11 cellular contexts compared by ENCODE assay signal in the genomic region with DNA sequence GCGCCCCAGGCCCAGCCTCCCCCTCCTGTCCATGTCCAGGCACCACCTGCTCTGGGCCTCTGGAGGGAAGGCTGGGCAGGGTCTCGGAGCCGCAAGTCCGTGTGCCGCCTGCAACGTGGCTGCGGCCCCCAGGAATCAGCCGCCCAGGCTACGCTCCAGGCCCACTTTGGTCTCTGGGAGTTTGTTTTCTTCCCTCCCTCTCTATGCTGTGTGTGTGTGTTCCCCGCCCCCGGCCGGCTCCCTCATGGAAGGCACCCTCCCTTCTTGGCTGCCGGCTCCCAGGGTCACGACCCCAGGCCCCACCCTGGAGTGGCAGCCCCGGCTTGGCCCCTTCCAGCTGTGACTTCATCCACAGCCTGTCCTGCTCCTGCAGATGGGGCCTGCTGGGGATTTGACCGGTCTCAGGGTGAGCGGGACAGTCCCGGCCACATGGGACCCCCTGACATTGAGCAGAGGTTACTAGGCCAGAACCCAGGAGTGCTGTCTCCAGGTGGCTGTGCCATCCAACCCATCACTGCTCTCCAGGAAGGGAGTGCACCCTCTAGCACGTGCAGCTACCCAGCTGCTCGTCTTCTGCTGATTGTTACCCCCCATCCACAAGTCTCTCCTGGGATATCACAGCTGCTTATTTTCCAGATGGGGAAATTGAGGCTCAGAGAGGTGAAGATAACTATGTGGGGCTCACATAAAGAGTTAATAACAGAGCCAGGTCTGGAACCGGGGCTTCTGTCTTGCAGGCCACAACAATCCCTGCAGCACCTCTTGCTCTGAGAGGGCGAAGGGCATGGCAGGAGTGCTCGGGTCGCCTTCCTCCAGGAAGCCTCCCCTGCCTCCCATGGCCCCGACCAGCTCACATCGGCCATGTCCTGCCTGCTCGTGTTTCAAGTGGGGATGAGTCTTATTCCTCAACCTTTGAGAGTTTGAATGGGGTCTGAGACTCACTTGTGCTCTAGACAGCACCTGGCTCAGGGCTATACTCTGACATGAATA. TPM values are rescaled to one million over a fixed set of nuclear protein-coding genes. Genes with fewer than 3 reads are reported as not detected.
DNase-seq lines count a peak whose midpoint lies in the region; ATAC-seq, FAIRE-seq and TF ChIP-seq lines count a peak whose summit lies in the region.
"Had no signal": no experiment of that assay in that cellular context is flagged by ENCODE, and none has a peak within 500 bp of the region (broad histone marks: within the 10 kb centered on the region; RNA-seq: fewer than 3 reads in every experiment).

No MANE protein-coding gene starts in this region.

- H3K18ac ChIP-seq in mesenchymal stem cell (ENCODE audit: low read depth in 1 of 2, low read length in 2 of 2), result no peak overlapping the region

- no peak overlapping the region for H4K91ac ChIP-seq in mesenchymal stem cell (ENCODE audit: low read length)

- TF ChIP-seq POLR2A in tibial nerve (IDR thresholded peaks at IDR 0.05), result no peak

- H2AFZ ChIP-seq in astrocyte (ENCODE audit: low read depth, low read length), result no peak overlapping the region
- H2AFZ ChIP-seq in mesenchymal stem cell (ENCODE audit: low read depth, low read length), result no peak overlapping the region

- intact Hi-C loops in activated naive CD4-positive, alpha-beta T cell treated with anti-CD3 and anti-CD28 coated beads for 36 hours (cut with micrococcal nuclease), result no loop called here

- H3K4me1 ChIP-seq in astrocyte (ENCODE audit: insufficient read depth, low read length) (peaks cover 81% of the 10 kb centered on the region), mesenchymal stem cell (ENCODE audit: control insufficient read depth, insufficient read depth, low read depth, low read length) (peaks cover 76% of the 10 kb centered on the region), tibial nerve (peaks cover 0 to 83% (median 38%) of the 10 kb centered on the region in 4 donors)

- H3K36me3 ChIP-seq in astrocyte (ENCODE audit: insufficient read depth, low read length) (peaks cover 3% of the 10 kb centered on the region), mesenchymal stem cell (ENCODE audit: control insufficient read depth in 1 of 2, insufficient read depth in 2 of 2, low read depth in 1 of 2, low read length in 2 of 2) (peaks cover 0 to 8% of the 10 kb centered on the region in 2 experiments), tibial nerve (no peaks in the 10 kb centered on the region)

- peaks cover 21% of the 10 kb centered on the region for H3K36me3 Mint-ChIP-seq in activated naive CD4-positive, alpha-beta T cell treated with anti-CD3 and anti-CD28 coated beads for 36 hours (ENCODE audit: low read depth)
- H3K36me3 Mint-ChIP-seq in activated naive CD4-positive, alpha-beta T cell treated with anti-CD3 and anti-CD28 coated beads, Interleukin-2, amount 10 ng/mL, durations not matched to agents 7 days and 5 days, result peaks cover 17% of the 10 kb centered on the region
- H3K36me3 Mint-ChIP-seq in astrocyte (ENCODE audit: low read depth, unreplicated experiment), result peaks cover 1% of the 10 kb centered on the region
- peaks cover under 1% of the 10 kb centered on the region; the same call in 1 of the 2 replicates for H3K36me3 Mint-ChIP-seq in WTC11

- no peak overlapping the region for H3K4me3 Mint-ChIP-seq in activated naive CD4-positive, alpha-beta T cell treated with anti-CD3 and anti-CD28 coated beads for 36 hours
- no peak overlapping the region for H3K4me3 Mint-ChIP-seq in activated naive CD4-positive, alpha-beta T cell treated with anti-CD3 and anti-CD28 coated beads, Interleukin-2, amount 10 ng/mL, durations not matched to agents 7 days and 5 days
- H3K4me3 Mint-ChIP-seq in astrocyte (ENCODE audit: unreplicated experiment), result no peak overlapping the region
- no peak overlapping the region for H3K4me3 Mint-ChIP-seq in WTC11

- no peak overlapping the region for H2BK120ac ChIP-seq in mesenchymal stem cell (ENCODE audit: low read depth, low read length)

- peak overlapping the region; percentile 90 for H2AK5ac ChIP-seq in mesenchymal stem cell (ENCODE audit: low read length, severe bottlenecking)

- H3K79me1 ChIP-seq in mesenchymal stem cell (replicated peaks; ENCODE audit: low read length, poor library complexity, severe bottlenecking), result no peaks in the 10 kb centered on the region

- H3K27me3 ChIP-seq in astrocyte (ENCODE audit: insufficient read depth, low read length), result no peaks in the 10 kb centered on the region
- no peaks in the 10 kb centered on the region for H3K27me3 ChIP-seq in mesenchymal stem cell (ENCODE audit: control insufficient read depth in 1 of 2, insufficient read depth in 1 of 2, low read length in 2 of 2)
- peaks cover 0 to 8% of the 10 kb centered on the region in 2 donors for H3K27me3 ChIP-seq in tibial nerve

- H4K20me1 ChIP-seq in astrocyte (ENCODE audit: insufficient read depth, low read length), result no peaks in the 10 kb centered on the region

- H3K4me1 Mint-ChIP-seq in activated naive CD4-positive, alpha-beta T cell treated with anti-CD3 and anti-CD28 coated beads for 36 hours (ENCODE audit: low read depth), result peaks cover 54% of the 10 kb centered on the region
- peaks cover 74% of the 10 kb centered on the region for H3K4me1 Mint-ChIP-seq in activated naive CD4-positive, alpha-beta T cell treated with anti-CD3 and anti-CD28 coated beads, Interleukin-2, amount 10 ng/mL, durations not matched to agents 7 days and 5 days
- H3K4me1 Mint-ChIP-seq in astrocyte (ENCODE audit: low read depth, unreplicated experiment), result peaks cover 46% of the 10 kb centered on the region
- H3K4me1 Mint-ChIP-seq in WTC11, result peaks cover 46% of the 10 kb centered on the region

- H4K8ac ChIP-seq in mesenchymal stem cell (ENCODE audit: low read length), result no peak overlapping the region

- TF ChIP-seq CTCF in astrocyte (IDR thresholded peaks at IDR 0.05; ENCODE audit: insufficient read depth, low read depth, low read length) (no peak), tibial nerve (IDR thresholded peaks at IDR 0.05) (no peak), WTC11 (IDR thresholded peaks at IDR 0.05) (no peak)

- H3K27ac Mint-ChIP-seq in activated naive CD4-positive, alpha-beta T cell treated with anti-CD3 and anti-CD28 coated beads for 36 hours, result peak overlapping the region; percentile 68
- H3K27ac Mint-ChIP-seq in activated naive CD4-positive, alpha-beta T cell treated with anti-CD3 and anti-CD28 coated beads, Interleukin-2, amount 10 ng/mL, durations not matched to agents 7 days and 5 days, result no peak overlapping the region
- H3K27ac Mint-ChIP-seq in astrocyte (ENCODE audit: unreplicated experiment), result peak overlapping the region; percentile 53
- no peak overlapping the region; the same call in 1 of the 2 replicates for H3K27ac Mint-ChIP-seq in WTC11

- H2BK5ac ChIP-seq in mesenchymal stem cell (ENCODE audit: low read depth, low read length, poor library complexity, severe bottlenecking), result no peak overlapping the region

- H3K23ac ChIP-seq in mesenchymal stem cell (ENCODE audit: low read length in 2 of 2), result no peak overlapping the region

- H3K27ac ChIP-seq in astrocyte (ENCODE audit: low read depth, low read length) (peak overlapping the region; percentile 95), mesenchymal stem cell (ENCODE audit: low read length, poor library complexity, severe bottlenecking) (peak overlapping the region; percentile 98), tibial nerve (peak overlapping the region in 2 of 4 donors; percentile 46 to 67)

- no peak for ATAC-seq in WTC11
- no peak for ATAC-seq in HG02678 (IDR thresholded peaks at IDR 0.05; ENCODE audit: unreplicated experiment)
- no peak for ATAC-seq in HG02981 (IDR thresholded peaks at IDR 0.05; ENCODE audit: unreplicated experiment)

- DNase-seq in activated naive CD4-positive, alpha-beta T cell treated with anti-CD3 and anti-CD28 coated beads for 36 hours, result no peak
- DNase-seq in activated naive CD4-positive, alpha-beta T cell treated with anti-CD3 and anti-CD28 coated beads, Interleukin-2, amount 10 ng/mL, durations not matched to agents 7 days and 5 days, result no peak
- no peak for DNase-seq in astrocyte (ENCODE audit: low read depth)
- no peak for DNase-seq in mesenchymal stem cell
- DNase-seq in tibial nerve (ENCODE audit: low spot score in 2 of 2), result peak; percentile 51 to 68
- no peak for DNase-seq in WTC11 (ENCODE audit: low spot score)
- DNase-seq: hippocampal formation, KBM-7 had no signal

- H2BK15ac ChIP-seq in mesenchymal stem cell (ENCODE audit: low read depth, poor library complexity, severe bottlenecking), result no peak overlapping the region

- POLR2A ChIA-PET in WTC11 (lab: Charles Lee), result no interaction called here

- TF ChIP-seq EP300 in tibial nerve (IDR thresholded peaks at IDR 0.05), result peak in 1 of 2 donors; percentile 46

- CTCF ChIA-PET in activated naive CD4-positive, alpha-beta T cell treated with anti-CD3 and anti-CD28 coated beads for 36 hours (lab: Charles Lee), result interaction anchor here (1.7 kb wide), 1 partner anchor 14 kb away, joined by 6 read pairs; no protein-coding TSS in a partner anchor
- CTCF ChIA-PET in activated naive CD4-positive, alpha-beta T cell treated with anti-CD3 and anti-CD28 coated beads, Interleukin-2, amount 10 ng/mL, durations not matched to agents 7 days and 5 days (lab: Charles Lee), result interaction anchor here (1.2 to 1.8 kb wide), 3 partner anchors 133 to 141 kb away, joined by 5 read pairs; no protein-coding TSS in a partner anchor
- CTCF ChIA-PET in WTC11 (lab: Charles Lee), result interaction anchor here (1.0 kb wide), 1 partner anchor 15 kb away, joined by 3 read pairs; no protein-coding TSS in a partner anchor

- no peak overlapping the region for H3K4ac ChIP-seq in mesenchymal stem cell (ENCODE audit: low read depth in 1 of 2, low read length in 2 of 2)

- no peaks in the 10 kb centered on the region for H3K9me3 ChIP-seq in astrocyte (ENCODE audit: insufficient read depth, low read depth, low read length)
- H3K9me3 ChIP-seq in mesenchymal stem cell (ENCODE audit: control insufficient read depth, low read length), result no peaks in the 10 kb centered on the region
- no peaks in the 10 kb centered on the region for H3K9me3 ChIP-seq in tibial nerve

- H3K27me3 Mint-ChIP-seq in activated naive CD4-positive, alpha-beta T cell treated with anti-CD3 and anti-CD28 coated beads for 36 hours (ENCODE audit: low read depth), result no peaks in the 10 kb centered on the region
- no peaks in the 10 kb centered on the region for H3K27me3 Mint-ChIP-seq in activated naive CD4-positive, alpha-beta T cell treated with anti-CD3 and anti-CD28 coated beads, Interleukin-2, amount 10 ng/mL, durations not matched to agents 7 days and 5 days
- H3K27me3 Mint-ChIP-seq in astrocyte (ENCODE audit: low read depth, unreplicated experiment) (no peaks in the 10 kb centered on the region), WTC11 (ENCODE audit: low read depth) (no peaks in the 10 kb centered on the region)

- peak overlapping the region; percentile 100 for H3K9ac ChIP-seq in astrocyte (ENCODE audit: low read length)
- H3K9ac ChIP-seq in mesenchymal stem cell (ENCODE audit: low read length), result peak overlapping the region; percentile 60

- H3K4me3 ChIP-seq in astrocyte (ENCODE audit: insufficient read depth, low read depth, low read length) (no peak overlapping the region), mesenchymal stem cell (ENCODE audit: insufficient read depth in 1 of 2, low read depth in 1 of 2, low read length in 2 of 2) (peak overlapping the region in 1 of 2 experiments; percentile 63), tibial nerve (peak overlapping the region in 1 of 4 donors; percentile 22)

- H3K9me3 Mint-ChIP-seq in activated naive CD4-positive, alpha-beta T cell treated with anti-CD3 and anti-CD28 coated beads for 36 hours, result no peaks in the 10 kb centered on the region
- no peaks in the 10 kb centered on the region for H3K9me3 Mint-ChIP-seq in activated naive CD4-positive, alpha-beta T cell treated with anti-CD3 and anti-CD28 coated beads, Interleukin-2, amount 10 ng/mL, durations not matched to agents 7 days and 5 days
- peaks cover 2% of the 10 kb centered on the region for H3K9me3 Mint-ChIP-seq in astrocyte (ENCODE audit: unreplicated experiment)
- no peaks in the 10 kb centered on the region for H3K9me3 Mint-ChIP-seq in WTC11

- H2BK12ac ChIP-seq in mesenchymal stem cell (ENCODE audit: low read length in 2 of 2), result peak overlapping the region in 1 of 2 experiments; percentile 57

- 72% methylated on average over 25 of the region's 27 CpGs for WGBS in mesenchymal stem cell
- 37 to 46% methylated on average over 21 to 27 of the region's 27 CpGs for WGBS in tibial nerve, 2 donors

- H3K14ac ChIP-seq in mesenchymal stem cell (ENCODE audit: low read length in 2 of 2), result no peak overlapping the region

- FAIRE-seq in astrocyte (lab: Jason Lieb, UNC), result no peak

- H3K79me2 ChIP-seq in astrocyte (ENCODE audit: insufficient read depth, low read length), result peaks cover 40% of the 10 kb centered on the region

- H3K4me2 ChIP-seq in astrocyte (ENCODE audit: low read length) (peak overlapping the region; percentile 3), mesenchymal stem cell (ENCODE audit: low read length, poor library complexity, severe bottlenecking) (no peak overlapping the region)

RNA-seq across cellular contexts. Expression of a gene that starts 2.8 kb away (rescaled TPM):
- total RNA-seq in activated naive CD4-positive, alpha-beta T cell treated with anti-CD3 and anti-CD28 coated beads for 36 hours, result 100 to 1,000 TPM; 111 to 115 TPM
- total RNA-seq in astrocyte (63.3 and 100 TPM in 2 replicates), tibial nerve (under 1 TPM; 0.30 to 0.84 (median 0.72) TPM), WTC11 (2021) (4.6 to 7.2 TPM (median 6.1 TPM) in 3 replicates)
- polyA plus RNA-seq in mesenchymal stem cell (2013, experiment 1 of 2), result 10.2 TPM
- polyA plus RNA-seq in mesenchymal stem cell (2013, experiment 2 of 2), result 9.7 TPM

RNA-seq across cellular contexts. Expression of a gene that starts 17.3 kb away (rescaled TPM):
- 10 to 100 TPM in 1 of 2 experiments, 1 to 10 TPM in 1; 8.9 to 11.2 TPM for total RNA-seq in activated naive CD4-positive, alpha-beta T cell treated with anti-CD3 and anti-CD28 coated beads for 36 hours
- not detected in 2 replicates for total RNA-seq in astrocyte
- polyA plus RNA-seq in mesenchymal stem cell (2013, experiment 1 of 2), result not detected
- polyA plus RNA-seq in mesenchymal stem cell (2013, experiment 2 of 2), result not detected
- total RNA-seq in tibial nerve, result 10 to 100 TPM in 1 of 4 donors, 1 to 10 TPM in 3; 1.4 to 19.7 (median 4.2) TPM
- not detected in 3 replicates for total RNA-seq in WTC11 (2021)
- total RNA-seq: renal cortical epithelial cell had no signal

RNA-seq across cellular contexts. Expression of a gene that starts 40.0 kb away (rescaled TPM):
- total RNA-seq in activated naive CD4-positive, alpha-beta T cell treated with anti-CD3 and anti-CD28 coated beads for 36 hours, result 1 to 10 TPM; 2.1 to 3.8 TPM
- total RNA-seq in astrocyte (15.2 and 16.2 TPM in 2 replicates), tibial nerve (10 to 100 TPM; 38.7 to 57.9 (median 45.3) TPM), WTC11 (2021) (15.8 to 18.6 TPM (median 16.0 TPM) in 3 replicates)
- 9.7 TPM for polyA plus RNA-seq in mesenchymal stem cell (2013, experiment 1 of 2)
- 8.7 TPM for polyA plus RNA-seq in mesenchymal stem cell (2013, experiment 2 of 2)

Comparison
In these comparisons a context has a peak if more than half of its experiments do, and no peak if none do; other contexts are left out.
1. H3K27ac Mint-ChIP-seq: peak in activated naive CD4-positive, alpha-beta T cell treated with anti-CD3 and anti-CD28 coated beads for 36 hours (single experiment) and astrocyte (single experiment); none in activated naive CD4-positive, alpha-beta T cell treated with anti-CD3 and anti-CD28 coated beads, Interleukin-2, amount 10 ng/mL, durations not matched to agents 7 days and 5 days (single experiment) and WTC11 (single experiment).
2. DNase-seq: peak in tibial nerve (2 of 2); none in activated naive CD4-positive, alpha-beta T cell treated with anti-CD3 and anti-CD28 coated beads for 36 hours (single experiment), activated naive CD4-positive, alpha-beta T cell treated with anti-CD3 and anti-CD28 coated beads, Interleukin-2, amount 10 ng/mL, durations not matched to agents 7 days and 5 days (single experiment), astrocyte (single experiment), mesenchymal stem cell (single experiment) and WTC11 (single experiment).